8 cellular contexts compared by ENCODE assay signal in genomic region chr3:38136272-38136806, GRCh38.
DNase-seq lines count a peak whose midpoint lies in the region; TF ChIP-seq lines count a peak whose summit lies in the region.

No MANE protein-coding gene starts in this region.

- H3K27me3 Mint-ChIP-seq in nephron progenitor cell (ENCODE audit: low read depth, poor library complexity), result peaks cover 17% of the 10 kb centered on the region

- H3K36me3 ChIP-seq in SU-DHL-6 (ENCODE audit: low read length), result no peaks in the 10 kb centered on the region

- H3K27ac Mint-ChIP-seq in nephron progenitor cell, result peak overlapping the region; percentile 62

- no peaks in the 10 kb centered on the region for H3F3A ChIP-seq in SU-DHL-6 (ENCODE audit: insufficient read depth)

- H3K27me3 ChIP-seq in SU-DHL-6 (ENCODE audit: low read length), result no peaks in the 10 kb centered on the region

- H2AFZ ChIP-seq in SU-DHL-6 (ENCODE audit: low read depth, low read length, severe bottlenecking), result no peak overlapping the region

- peaks cover 15% of the 10 kb centered on the region for H3K79me2 ChIP-seq in SU-DHL-6 (ENCODE audit: insufficient read depth, low read length)

- H4K20me1 ChIP-seq in SU-DHL-6 (ENCODE audit: low read depth, low read length), result no peaks in the 10 kb centered on the region

- peak; percentile 10 to 11 for DNase-seq in activated CD4-positive, alpha-beta T cell treated with anti-CD3 and anti-CD28 coated beads for 4 hours
- DNase-seq in activated CD4-positive, alpha-beta T cell treated with anti-CD3 and anti-CD28 coated beads, Interleukin-2, amount 50 U/mL, for 1 hour, result no peak
- DNase-seq in epithelial cell of prostate (ENCODE audit: low read depth, low spot score), result no peak
- no peak for DNase-seq in nephron progenitor cell
- DNase-seq in NCI-H2171 (lab: John Stamatoyannopoulos, UW), result no peak
- no peak for DNase-seq in NK-92 (lab: John Stamatoyannopoulos, UW; ENCODE audit: unreplicated experiment)
- no peak for DNase-seq in NCI-H1436 treated with DMSO at 0.1 percent for 48 hours (lab: John Stamatoyannopoulos, UW)

- H3K36me3 Mint-ChIP-seq in nephron progenitor cell (ENCODE audit: low read depth), result peaks cover 18% of the 10 kb centered on the region

- no peak for TF ChIP-seq CTCF in SU-DHL-6 (IDR thresholded peaks at IDR 0.05; ENCODE audit: insufficient read depth, low read length, poor library complexity, severe bottlenecking)
- no peak for TF ChIP-seq CTCF in nephron progenitor cell (IDR thresholded peaks at IDR 0.05)

- peak overlapping the region; percentile 90 for H3K4me3 Mint-ChIP-seq in nephron progenitor cell

- no peaks in the 10 kb centered on the region for H3K9me3 Mint-ChIP-seq in nephron progenitor cell

- H3K4me1 Mint-ChIP-seq in nephron progenitor cell, result peaks cover 41% of the 10 kb centered on the region

- H3K27ac ChIP-seq in SU-DHL-6 (ENCODE audit: low read depth, low read length) (no peak overlapping the region), epithelial cell of prostate (peak overlapping the region; percentile 90)

- no peaks in the 10 kb centered on the region for H3K9me2 ChIP-seq in SU-DHL-6 (replicated peaks; ENCODE audit: insufficient read depth, low read length)

- no peaks in the 10 kb centered on the region for H3K9me3 ChIP-seq in SU-DHL-6 (ENCODE audit: insufficient read depth, low read length)

- peak overlapping the region; percentile 81 for H3K4me2 ChIP-seq in SU-DHL-6 (ENCODE audit: low read depth, low read length, poor library complexity, severe bottlenecking)

- H3K4me3 ChIP-seq in SU-DHL-6 (ENCODE audit: insufficient read depth, low read length, poor library complexity, severe bottlenecking), result peak overlapping the region; percentile 78

- H3K9ac ChIP-seq in SU-DHL-6 (ENCODE audit: low read length), result peak overlapping the region; percentile 83

Comparison
In these comparisons a context has a peak if more than half of its experiments do, and no peak if none do; other contexts are left out.
1. DNase-seq: peak in activated CD4-positive, alpha-beta T cell treated with anti-CD3 and anti-CD28 coated beads for 4 hours (2 of 2); none in activated CD4-positive, alpha-beta T cell treated with anti-CD3 and anti-CD28 coated beads, Interleukin-2, amount 50 U/mL, for 1 hour (single experiment), epithelial cell of prostate (single experiment), nephron progenitor cell (single experiment), NCI-H2171 (single experiment), NK-92 (single experiment) and NCI-H1436 treated with DMSO at 0.1 percent for 48 hours (single experiment).